Comparison of ENCODE assay signal across 4 cellular contexts in the genomic region with DNA sequence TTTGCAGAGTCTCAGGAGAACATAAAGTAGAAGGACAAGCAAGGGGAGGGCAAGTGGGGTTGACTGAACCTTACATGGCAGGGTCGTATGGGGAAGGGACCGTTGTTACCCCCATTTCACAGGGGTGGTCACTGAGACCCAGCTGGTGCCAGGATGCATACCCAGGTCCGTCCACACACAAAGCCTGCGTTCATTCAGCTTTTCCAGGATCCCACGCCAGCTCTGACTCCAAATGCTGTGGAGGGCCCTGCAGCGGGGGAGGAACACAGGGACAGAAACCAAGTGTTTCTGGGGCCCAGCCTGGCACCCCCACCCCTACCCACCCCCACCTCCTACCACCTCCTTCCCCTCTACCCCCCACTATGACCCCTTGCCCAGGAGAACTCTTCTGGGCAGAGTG. TPM values are rescaled to one million over a fixed set of nuclear protein-coding genes. Genes with fewer than 3 reads are reported as not detected.
"Had no signal": no experiment of that assay in that cellular context is flagged by ENCODE, and none has a peak within 500 bp of the region (broad histone marks: within the 10 kb centered on the region; RNA-seq: fewer than 3 reads in every experiment).

No MANE protein-coding gene starts in this region.

- H3K4me3 ChIP-seq: GM23338 had no signal

- H2AFZ ChIP-seq: GM23338 had no signal

- ATAC-seq: GM23338 had no signal

- DNase-seq: H9, HCEC 1CT had no signal

- H3K4me2 ChIP-seq: GM23338 had no signal

RNA-seq across cellular contexts. Expression of a gene that starts 16.5 kb away (rescaled TPM):
- total RNA-seq: HT-29 had no signal
